Comparison of ENCODE assay signal across 8 cellular contexts in the genomic region with DNA sequence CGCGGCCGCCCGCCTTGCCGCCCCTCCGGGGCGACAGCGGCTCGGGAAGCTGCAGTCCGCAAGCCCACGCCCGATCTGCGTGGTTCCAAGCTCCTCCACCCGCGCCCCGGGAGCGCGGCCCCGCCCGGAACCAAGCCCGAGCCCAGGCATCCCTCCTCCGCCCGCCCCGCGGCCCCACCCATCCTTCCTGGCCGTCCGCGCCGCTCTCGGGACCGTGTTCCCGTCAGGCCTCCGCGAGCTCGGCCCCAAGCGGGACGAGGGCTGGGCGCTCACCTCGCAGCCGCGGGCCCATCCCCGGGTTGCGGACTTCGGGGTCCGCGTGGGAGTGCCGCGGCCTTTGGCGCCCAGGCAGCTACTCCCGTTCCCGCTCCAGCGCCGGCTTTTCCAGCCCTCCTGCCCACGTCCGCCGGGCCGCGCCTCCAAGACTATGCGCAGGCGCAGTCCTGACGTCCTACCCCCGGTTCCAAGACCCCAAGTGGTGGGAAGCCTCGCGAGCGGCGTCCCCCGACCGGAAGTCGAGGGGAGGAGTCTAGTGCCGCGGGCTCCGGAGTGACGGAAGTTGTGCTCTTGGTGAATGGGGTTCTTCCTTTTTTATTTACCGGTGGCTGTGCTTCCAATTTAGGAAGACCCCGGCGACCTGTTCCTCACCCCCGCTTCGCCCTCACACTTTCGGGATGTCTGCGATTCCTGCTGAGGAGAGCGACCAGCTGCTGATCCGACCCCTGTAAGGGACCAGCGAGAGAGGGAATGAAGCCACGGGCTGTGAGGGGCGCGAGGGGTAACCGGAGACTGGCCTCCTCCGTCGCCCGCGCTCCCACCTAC. TPM values are rescaled to one million over a fixed set of nuclear protein-coding genes. Genes with fewer than 3 reads are reported as not detected.
DNase-seq lines count a peak whose midpoint lies in the region; ATAC-seq and TF ChIP-seq lines count a peak whose summit lies in the region.

A gene (plus strand): TSS at position 555 of the 822 bp plus-strand sequence. CDS start 120 bp downstream, at position 675.
A gene with protein sequence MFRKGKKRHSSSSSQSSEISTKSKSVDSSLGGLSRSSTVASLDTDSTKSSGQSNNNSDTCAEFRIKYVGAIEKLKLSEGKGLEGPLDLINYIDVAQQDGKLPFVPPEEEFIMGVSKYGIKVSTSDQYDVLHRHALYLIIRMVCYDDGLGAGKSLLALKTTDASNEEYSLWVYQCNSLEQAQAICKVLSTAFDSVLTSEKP (minus strand): TSS at position 429 of the 822 bp plus-strand sequence. CDS start 4,831 bp downstream, outside the sequence.

- ATAC-seq in GM18870 (IDR thresholded peaks at IDR 0.05; ENCODE audit: unreplicated experiment) (peak; percentile 61), HG03135 (IDR thresholded peaks at IDR 0.05; ENCODE audit: unreplicated experiment) (peak; percentile 86)

- H3K36me3 ChIP-seq in ACC112 (ENCODE audit: insufficient read depth, low read length) (peaks cover 1% of the 10 kb centered on the region; the same call in 1 of the 2 replicates), breast epithelium (no peaks in the 10 kb centered on the region)

- H3K27ac ChIP-seq in ACC112 (ENCODE audit: low read depth, low read length) (peak within 1 kb of the TSS; percentile 61), VCaP (peak within 1 kb of the TSS; percentile 85), breast epithelium (peak within 1 kb of the TSS; percentile 88 to 93), skin epidermis (peak within 1 kb of the TSS; percentile 54 to 99 (median 96))

- H3K4me1 ChIP-seq in ACC112 (ENCODE audit: control insufficient read depth, insufficient read depth, low read length, unreplicated experiment) (peaks cover 15% of the 10 kb centered on the region), breast epithelium (peaks cover 0 to 19% of the 10 kb centered on the region in 2 donors)

- intact Hi-C loops in breast epithelium (cut with DNase I; ENCODE audit: low total_unique reads), result no loop called here

- H3K4me3 ChIP-seq in ACC112 (ENCODE audit: low read depth, low read length) (peak within 1 kb of the TSS; percentile 98), breast epithelium (peak within 1 kb of the TSS; percentile 81 to 97 (median 91)), iPS-18c (ENCODE audit: insufficient read depth, low read depth, low read length) (peak within 1 kb of the TSS; percentile 97), skin epidermis (peak within 1 kb of the TSS; percentile 71 to 95 (median 90))

- DNase-seq in NCI-H2196 treated with DMSO at 0.1 percent for 48 hours (lab: John Stamatoyannopoulos, UW; ENCODE audit: unreplicated experiment) (peak; percentile 95), breast epithelium (ENCODE audit: low spot score in 2 of 2) (peak; percentile 92 to 96)

- no peaks in the 10 kb centered on the region for H3K9me3 ChIP-seq in breast epithelium
- H3K9me3 ChIP-seq in iPS-18c (ENCODE audit: control insufficient read depth, insufficient read depth, low read length), result no peaks in the 10 kb centered on the region

- TF ChIP-seq CTCF in VCaP (conservative IDR thresholded peaks at IDR 0.05), result no peak
- peak in 2 of 3 donors; percentile 16 to 25 for TF ChIP-seq CTCF in breast epithelium (IDR thresholded peaks at IDR 0.05)

- peak; percentile 29 for TF ChIP-seq POLR2A in breast epithelium (IDR thresholded peaks at IDR 0.05)

- peak within 1 kb of the TSS; percentile 98 for H2AFZ ChIP-seq in ACC112 (ENCODE audit: low read length, unreplicated experiment)

- peaks cover 80% of the 10 kb centered on the region for H3K79me2 ChIP-seq in ACC112 (ENCODE audit: control insufficient read depth, insufficient read depth, low read length, unreplicated experiment)

- H3K27me3 ChIP-seq in ACC112 (ENCODE audit: insufficient read depth, low read length) (no peaks in the 10 kb centered on the region), breast epithelium (no peaks in the 10 kb centered on the region)

RNA-seq across cellular contexts. Expression of the first gene that starts in this region (rescaled TPM):
- 10 to 100 TPM; 18.1 to 26.2 (median 23.1) TPM for total RNA-seq in breast epithelium

RNA-seq across cellular contexts. Expression of the second gene that starts in this region (rescaled TPM):
- 100 to 1,000 TPM in 1 of 3 donors, 10 to 100 TPM in 2; 35.7 to 271 (median 63.3) TPM for total RNA-seq in breast epithelium

Comparison
In these comparisons a context has a peak if more than half of its experiments do, and no peak if none do; other contexts are left out.
1. Peak in every context shown above with its lines: DNase-seq, ATAC-seq, H3K4me3 ChIP-seq and H3K27ac ChIP-seq.